ENCODE assay signal across 15 cellular contexts in the genomic region with DNA sequence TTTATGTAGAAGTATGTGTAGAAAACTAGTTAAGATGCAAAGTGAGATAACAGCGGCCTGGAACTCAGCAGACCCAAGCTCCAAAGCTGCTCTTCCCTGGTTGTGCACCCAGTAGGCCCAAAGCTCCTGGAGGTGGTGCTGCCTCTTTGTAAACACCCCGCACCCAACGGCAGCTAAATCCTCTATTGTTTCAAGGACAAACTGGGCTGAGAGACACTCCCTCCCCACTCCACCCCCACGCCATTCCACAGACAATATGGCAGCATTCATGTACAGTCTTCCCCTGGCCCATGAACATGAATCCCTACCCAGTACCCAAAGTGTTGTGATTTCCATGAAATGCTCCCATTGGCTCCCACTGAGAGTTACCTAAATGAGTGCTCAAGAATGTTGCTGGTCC.
"Had no signal": no experiment of that assay in that cellular context is flagged by ENCODE, and none has a peak within 500 bp of the region (broad histone marks: within the 10 kb centered on the region; RNA-seq: fewer than 3 reads in every experiment).

No MANE protein-coding gene starts in this region.

- H3K4me3 Mint-ChIP-seq: memory B cell, neural crest cell had no signal

- DNase-seq: activated CD4-positive, alpha-beta T cell treated with anti-CD3 and anti-CD28 coated beads, Interleukin-2, amount 50 U/mL, for 4 hours; activated naive CD4-positive, alpha-beta T cell; effector CD4-positive, alpha-beta T cell; heart left ventricle; left lung; stimulated activated CD4-positive, alpha-beta T cell treated with anti-CD3 and anti-CD28 coated beads, Interleukin-4, amount 100 ng/mL, for 4 hours; uterus had no signal

- H3K4me3 ChIP-seq: cardiac muscle cell, coronary artery, heart left ventricle, left lung, tibial artery, uterus had no signal

- ATAC-seq: heart left ventricle, left lung had no signal

- H3K27me3 ChIP-seq: heart left ventricle, left lung, tibial artery, uterus had no signal

- H3K4me1 ChIP-seq: left lung, tibial artery, uterus had no signal

- H3K36me3 ChIP-seq: cardiac muscle cell, uterus had no signal

- H3K27me3 Mint-ChIP-seq: memory B cell had no signal

- H3K27ac ChIP-seq: cardiac muscle cell, coronary artery, heart left ventricle, left lung, tibial artery, uterus had no signal

- H3K9me3 ChIP-seq: heart left ventricle, left lung, tibial artery, uterus had no signal

- FAIRE-seq: frontal cortex, keratinocyte had no signal

- H3K9me3 Mint-ChIP-seq: activated T-cell treated with anti-CD3 and anti-CD28 coated beads, Interleukin-2, amount 50 U/mL, for 72 hours; memory B cell; neural crest cell had no signal
